ENCODE assay signal across 9 cellular contexts in genomic region chr7:98285132-98286092, GRCh38. TPM values are rescaled to one million over a fixed set of nuclear protein-coding genes. Genes with fewer than 3 reads are reported as not detected.
A peak's percentile ranks its signal among the peaks of the same experiment; 100 is the strongest.
DNase-seq lines count a peak whose midpoint lies in the region; ATAC-seq and TF ChIP-seq lines count a peak whose summit lies in the region.
"Had no signal": no experiment of that assay in that cellular context is flagged by ENCODE, and none has a peak within 500 bp of the region (broad histone marks: within the 10 kb centered on the region; RNA-seq: fewer than 3 reads in every experiment).

No MANE protein-coding gene starts in this region.

- no peak overlapping the region for H2AFZ ChIP-seq in DND-41 (ENCODE audit: low read depth, low read length)

- H3K36me3 ChIP-seq in DND-41 (ENCODE audit: insufficient read depth, low read length) (peaks cover 57% of the 10 kb centered on the region), adipocyte (ENCODE audit: control insufficient read depth, insufficient read depth, low read length, severe bottlenecking) (peaks cover 25% of the 10 kb centered on the region), iPS-15b (ENCODE audit: control insufficient read depth, insufficient read depth, low read length) (peaks cover 15% of the 10 kb centered on the region), WERI-Rb-1 (peaks cover 47% of the 10 kb centered on the region)

- H3K9me3 ChIP-seq in DND-41 (ENCODE audit: insufficient read depth, low read length, severe bottlenecking) (no peaks in the 10 kb centered on the region), adipocyte (ENCODE audit: control insufficient read depth, low read length) (no peaks in the 10 kb centered on the region), iPS-15b (ENCODE audit: control insufficient read depth, insufficient read depth, low read length) (no peaks in the 10 kb centered on the region), WERI-Rb-1 (ENCODE audit: severe bottlenecking) (no peaks in the 10 kb centered on the region)

- H4K20me1 ChIP-seq in DND-41 (ENCODE audit: insufficient read depth, low read length): peaks cover 75% of the 10 kb centered on the region

- H3K9ac ChIP-seq in DND-41 (ENCODE audit: low read depth, low read length) (no peak overlapping the region; the same call in 1 of the 2 replicates), adipocyte (ENCODE audit: low read length) (peak overlapping the region; percentile 93), iPS-15b (ENCODE audit: low read depth, low read length) (peak overlapping the region; percentile 48)

- H3K27ac ChIP-seq in DND-41 (ENCODE audit: low read length) (no peak overlapping the region), skin epidermis (peak overlapping the region; percentile 3 to 99 (median 97)), WERI-Rb-1 (no peak overlapping the region)

- no peak for DNase-seq in DND-41
- DNase-seq in adipocyte (ENCODE audit: low read depth): no peak
- no peak for DNase-seq in SK-N-DZ (ENCODE audit: low spot score)
- no peak for DNase-seq in WERI-Rb-1
- no peak for DNase-seq in activated effector memory CD4-positive, alpha-beta T cell treated with anti-CD3 and anti-CD28 coated beads, Interleukin-2, amount 50 U/mL, for 16 hours
- DNase-seq in C1 segment of cervical spinal cord (lab: John Stamatoyannopoulos, UW): no peak
- DNase-seq: activated naive CD8-positive, alpha-beta T cell treated with anti-CD3 and anti-CD28 coated beads, Interleukin-2, amount 10 ng/mL, durations not matched to agents 7 days and 5 days had no signal

- H3K27me3 ChIP-seq in DND-41 (ENCODE audit: insufficient read depth, low read length, poor library complexity) (no peaks in the 10 kb centered on the region), adipocyte (replicated peaks; ENCODE audit: control insufficient read depth, insufficient read depth, low read length) (no peaks in the 10 kb centered on the region), iPS-15b (ENCODE audit: control insufficient read depth, insufficient read depth, low read length) (no peaks in the 10 kb centered on the region), WERI-Rb-1 (ENCODE audit: insufficient read depth, low read depth, severe bottlenecking) (no peaks in the 10 kb centered on the region)

- H3K4me2 ChIP-seq in DND-41 (ENCODE audit: insufficient read depth, low read length): peak overlapping the region; percentile 30; the same call in 1 of the 2 replicates

- H3K4me3 ChIP-seq in DND-41 (ENCODE audit: low read depth in 1 of 2, low read length in 2 of 2) (no peak overlapping the region), adipocyte (ENCODE audit: low read length) (peak overlapping the region; percentile 91), iPS-15b (ENCODE audit: low read depth, low read length) (no peak overlapping the region), skin epidermis (peak overlapping the region; percentile 4 to 98 (median 81)), WERI-Rb-1 (ENCODE audit: low read depth, low read length) (no peak overlapping the region)

- no peak for TF ChIP-seq CTCF in DND-41 (IDR thresholded peaks at IDR 0.05; ENCODE audit: borderline replicate concordance, extremely low read depth, low read length, poor library complexity, severe bottlenecking)
- TF ChIP-seq CTCF in WERI-Rb-1 (IDR thresholded peaks at IDR 0.05; ENCODE audit: low read depth, low read length): no peak

- ATAC-seq in DND-41 (ENCODE audit: insufficient read depth, low read depth): no peak

- H3K4me1 ChIP-seq in DND-41 (ENCODE audit: insufficient read depth, low read length) (peaks cover 41% of the 10 kb centered on the region), adipocyte (ENCODE audit: control insufficient read depth, insufficient read depth, low read length) (peaks cover 50% of the 10 kb centered on the region), iPS-15b (ENCODE audit: control insufficient read depth, insufficient read depth, low read length) (peaks cover 15% of the 10 kb centered on the region)

- H3K79me2 ChIP-seq in DND-41 (ENCODE audit: insufficient read depth, low read length): peaks cover 80% of the 10 kb centered on the region

RNA-seq across cellular contexts. Expression of gene BRI3, which starts 3.9 kb away (rescaled TPM):
- 25.4 and 27.8 TPM in 2 replicates for polyA plus RNA-seq in SK-N-DZ (2014; cell fraction: cytosol; rRNA removed)
- 15.9 and 22.8 TPM in 2 replicates for polyA plus RNA-seq in SK-N-DZ (2014; cell fraction: nucleus; rRNA removed)

RNA-seq across cellular contexts. Expression of gene TECPR1, which starts 33.4 kb away (rescaled TPM):
- 21.2 and 34.4 TPM in 2 replicates for polyA plus RNA-seq in SK-N-DZ (2014; cell fraction: cytosol; rRNA removed)
- polyA plus RNA-seq in SK-N-DZ (2014; cell fraction: nucleus; rRNA removed): 55.3 and 70.7 TPM in 2 replicates

Comparison
In these comparisons a context has a peak if more than half of its experiments do, and no peak if none do; other contexts are left out.
1. H3K27ac ChIP-seq: peak in skin epidermis (21 of 21); none in DND-41 (single experiment) and WERI-Rb-1 (single experiment).
2. H3K4me3 ChIP-seq: peak in adipocyte (single experiment) and skin epidermis (7 of 7); none in DND-41 (0 of 2), iPS-15b (single experiment) and WERI-Rb-1 (single experiment).